Comparison of ENCODE assay signal across 8 cellular contexts in the genomic region with DNA sequence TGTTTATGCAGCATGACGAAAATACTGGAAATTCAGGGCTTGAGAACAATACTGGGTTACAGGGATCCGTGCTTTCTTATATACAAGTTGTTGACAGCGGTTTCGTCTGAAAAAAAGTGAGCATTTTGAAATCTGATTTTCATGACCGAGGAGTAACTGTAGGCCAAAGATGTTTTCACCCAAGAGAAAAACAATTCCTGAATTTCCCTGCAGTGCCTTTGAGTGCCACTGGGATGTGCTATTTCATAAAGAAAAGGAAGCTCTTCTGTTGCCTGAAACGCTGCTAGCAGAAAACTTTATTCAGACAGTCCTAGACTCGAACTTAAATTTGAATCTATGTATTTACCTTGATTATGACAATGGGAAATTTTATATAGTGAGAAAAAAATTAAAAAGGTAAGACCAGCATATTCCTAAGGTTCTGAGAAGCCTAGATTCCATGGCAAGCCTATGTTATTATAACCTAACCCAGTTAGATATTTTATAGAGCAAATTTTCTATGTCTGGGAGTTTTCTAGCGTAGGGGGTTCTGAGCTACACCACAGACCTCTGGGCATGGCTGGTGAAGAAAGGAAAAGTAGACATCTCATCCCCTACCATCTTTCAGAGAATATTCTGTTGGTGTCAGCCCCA. TPM values are rescaled to one million over a fixed set of nuclear protein-coding genes. Genes with fewer than 3 reads are reported as not detected.
DNase-seq lines count a peak whose midpoint lies in the region; ATAC-seq lines count a peak whose summit lies in the region.

No MANE protein-coding gene starts in this region.

- DNase-seq in DMS 273 treated with DMSO at 0.1 percent for 48 hours (lab: John Stamatoyannopoulos, UW), result peak; percentile 33
- DNase-seq in LoVo (ENCODE audit: low spot score), result peak; percentile 65
- DNase-seq in SK-MEL-5 (ENCODE audit: low read depth, low spot score), result peak; percentile 74
- peak; percentile 36 for DNase-seq in central memory CD4-positive, alpha-beta T cell
- peak; percentile 79 for DNase-seq in kidney glomerular epithelial cell (lab: John Stamatoyannopoulos, UW)
- DNase-seq in stimulated activated CD8-positive, alpha-beta memory T cell treated with anti-CD3 and anti-CD28 coated beads, Interleukin-4, amount 100 ng/mL, for 48 hours, result peak; percentile 33

- ATAC-seq in GM19395 (IDR thresholded peaks at IDR 0.05; ENCODE audit: unreplicated experiment), result peak; percentile 62
- no peak for ATAC-seq in GM19452 (IDR thresholded peaks at IDR 0.05; ENCODE audit: unreplicated experiment)

- in situ Hi-C loops in SK-MEL-5 (cut with HindIII; ENCODE audit: low pct_unique_long_range_greater_than_20kb, low sequenced_read_pairs), result no loop called here

RNA-seq across cellular contexts. Expression of a gene that starts 30.2 kb away (rescaled TPM):
- total RNA-seq in SK-MEL-5 (2014; rRNA removed; shearing (Covaris generic)), result 0.66 and 0.90 TPM in 2 replicates
- 0.60 and 1.8 TPM in 2 replicates for polyA plus RNA-seq in SK-MEL-5 (2015; cell fraction: cytosol; rRNA removed)
- polyA plus RNA-seq in SK-MEL-5 (2015; cell fraction: nucleus; rRNA removed), result 0.20 and 2.4 TPM in 2 replicates
